9 cellular contexts compared by ENCODE assay signal in genomic region chr10:3807928-3808496, GRCh38. TPM values are rescaled to one million over a fixed set of nuclear protein-coding genes. Genes with fewer than 3 reads are reported as not detected.
A peak's percentile ranks its signal among the peaks of the same experiment; 100 is the strongest.
DNase-seq lines count a peak whose midpoint lies in the region; ATAC-seq and TF ChIP-seq lines count a peak whose summit lies in the region.
"Had no signal": no experiment of that assay in that cellular context is flagged by ENCODE, and none has a peak within 500 bp of the region (broad histone marks: within the 10 kb centered on the region; RNA-seq: fewer than 3 reads in every experiment).

No MANE protein-coding gene starts in this region.

- peak in 1 of 2 donors; percentile 27 for TF ChIP-seq EP300 in tibial nerve (IDR thresholded peaks at IDR 0.05)

- TF ChIP-seq RAD21 in liver (IDR thresholded peaks at IDR 0.05): peak; percentile 61 to 70

- peak overlapping the region; percentile 22 to 96 for H3K9ac ChIP-seq in liver (ENCODE audit: low read depth in 1 of 2, low read length in 2 of 2)

- peak overlapping the region; percentile 23 for H3K4me3 ChIP-seq in astrocyte of the cerebellum (ENCODE audit: low read depth, low read length)
- H3K4me3 ChIP-seq in liver (ENCODE audit: low read depth in 1 of 3, low read length in 3 of 3): no peak overlapping the region
- no peak overlapping the region for H3K4me3 ChIP-seq in tibial nerve

- H3K4me3 Mint-ChIP-seq in activated T-cell treated with anti-CD3 and anti-CD28 coated beads, Interleukin-2, amount 50 U/mL, for 4 hours: peak overlapping the region; percentile 74

- H3K36me3 Mint-ChIP-seq in activated T-cell treated with anti-CD3 and anti-CD28 coated beads, Interleukin-2, amount 50 U/mL, for 4 hours (ENCODE audit: insufficient read depth): no peaks in the 10 kb centered on the region

- no peak for TF ChIP-seq CTCF in astrocyte of the cerebellum (IDR thresholded peaks at IDR 0.05; ENCODE audit: low read depth, low read length, missing control alignments)
- TF ChIP-seq CTCF in liver (IDR thresholded peaks at IDR 0.05; ENCODE audit: low read depth, low read length, missing input control): no peak
- no peak for TF ChIP-seq CTCF in tibial nerve (IDR thresholded peaks at IDR 0.05)

- H3K27ac ChIP-seq in liver (ENCODE audit: low read depth in 1 of 2, low read length in 2 of 2) (peak overlapping the region; percentile 97 to 99), tibial nerve (peak overlapping the region; percentile 5 to 92 (median 84))

- no peaks in the 10 kb centered on the region for H3K27me3 Mint-ChIP-seq in activated T-cell treated with anti-CD3 and anti-CD28 coated beads, Interleukin-2, amount 50 U/mL, for 4 hours (ENCODE audit: low read depth)

- 34% methylated on average over 12 of the region's 12 CpGs for WGBS in liver
- 54 to 70% methylated on average over 12 of the region's 12 CpGs for WGBS in tibial nerve, 2 donors

- DNase-seq in activated T-cell treated with anti-CD3 and anti-CD28 coated beads, Interleukin-2, amount 50 U/mL, for 4 hours: no peak
- DNase-seq in activated T-cell treated with anti-CD3 and anti-CD28 coated beads for 4 hours (no peak), astrocyte of the cerebellum (ENCODE audit: low read depth) (no peak), tibial nerve (ENCODE audit: low spot score in 2 of 2) (no peak), NCI-H2227 (lab: John Stamatoyannopoulos, UW; ENCODE audit: unreplicated experiment) (no peak), DMS153 (lab: John Stamatoyannopoulos, UW) (no peak), dedifferentiated amniotic fluid mesenchymal stem cell (ENCODE audit: extremely low spot score) (no peak)
- DNase-seq: BE2C had no signal

- H3K9me3 Mint-ChIP-seq in activated T-cell treated with anti-CD3 and anti-CD28 coated beads, Interleukin-2, amount 50 U/mL, for 4 hours: no peaks in the 10 kb centered on the region

- H3K4me1 ChIP-seq in liver (ENCODE audit: control insufficient read depth in 4 of 4, insufficient read depth in 4 of 4, low read length in 3 of 4): peaks cover 8 to 42% (median 17%) of the 10 kb centered on the region in 4 donors
- H3K4me1 ChIP-seq in tibial nerve: peaks cover 0 to 79% (median 57%) of the 10 kb centered on the region in 4 donors

- TF ChIP-seq POLR2A in tibial nerve (IDR thresholded peaks at IDR 0.05): no peak

- in situ Hi-C loops in astrocyte of the cerebellum (cut with HindIII; ENCODE audit: low sequenced_read_pairs): loop anchor here (25.0 kb wide), 1 partner anchor 429 kb away; no protein-coding TSS in a partner anchor

- no peaks in the 10 kb centered on the region for H3K36me3 ChIP-seq in liver (ENCODE audit: control insufficient read depth in 4 of 4, insufficient read depth in 3 of 4, low read depth in 1 of 4, low read length in 3 of 4)
- no peaks in the 10 kb centered on the region for H3K36me3 ChIP-seq in tibial nerve
- H3K36me3 ChIP-seq: BE2C had no signal

- H3K9me3 ChIP-seq in liver (ENCODE audit: control insufficient read depth in 4 of 4, low read length in 3 of 4): no peaks in the 10 kb centered on the region
- H3K9me3 ChIP-seq in tibial nerve: no peaks in the 10 kb centered on the region
- H3K9me3 ChIP-seq: BE2C had no signal

- H3K27me3 ChIP-seq in liver (ENCODE audit: control insufficient read depth in 4 of 4, insufficient read depth in 4 of 4, low read length in 3 of 4) (no peaks in the 10 kb centered on the region), tibial nerve (no peaks in the 10 kb centered on the region)
- H3K27me3 ChIP-seq: BE2C had no signal

- ATAC-seq in activated T-cell treated with anti-CD3 and anti-CD28 coated beads, Interleukin-2, amount 50 U/mL, for 4 hours: no peak

- H3K4me1 Mint-ChIP-seq in activated T-cell treated with anti-CD3 and anti-CD28 coated beads, Interleukin-2, amount 50 U/mL, for 4 hours (ENCODE audit: low read depth): peaks cover 75% of the 10 kb centered on the region

TF ChIP-seq in liver, 16 proteins besides CTCF, POLR2A, EP300 and RAD21:
- peak; percentile 54 for TF ChIP-seq ATF3 (IDR thresholded peaks at IDR 0.05)
- TF ChIP-seq HNF4A (conservative IDR thresholded peaks at IDR 0.05): peak; percentile 67 to 77
- TF ChIP-seq TAF1 (conservative IDR thresholded peaks at IDR 0.05): peak; percentile 92
- peak in 1 of 2 donors; percentile 75 for TF ChIP-seq JUND (IDR thresholded peaks at IDR 0.05)
- TF ChIP-seq EGR1 (IDR thresholded peaks at IDR 0.05; ENCODE audit: low read depth in 2 of 2): no peak
- peak; percentile 83 for TF ChIP-seq SP1 (IDR thresholded peaks at IDR 0.05)
- peak; percentile 47 for TF ChIP-seq NR2F2 (IDR thresholded peaks at IDR 0.05)
- TF ChIP-seq GABPA (IDR thresholded peaks at IDR 0.05 in 1 of 2, conservative IDR thresholded peaks at IDR 0.05 in 1 of 2): no peak
- TF ChIP-seq MAX (IDR thresholded peaks at IDR 0.05): peak; percentile 36
- TF ChIP-seq YY1 (IDR thresholded peaks at IDR 0.05): peak; percentile 96
- TF ChIP-seq REST (IDR thresholded peaks at IDR 0.05): peak; percentile 60
- TF ChIP-seq RXRA (IDR thresholded peaks at IDR 0.05): peak; percentile 73 to 80
- no peak for TF ChIP-seq FOXA2 (IDR thresholded peaks at IDR 0.05)
- no peak for TF ChIP-seq ZBTB33 (IDR thresholded peaks at IDR 0.05)

RNA-seq across cellular contexts. Expression of gene KLF6, which starts 23.0 kb away (rescaled TPM):
- 100 to 1,000 TPM; 188 to 247 (median 209) TPM for total RNA-seq in activated T-cell treated with anti-CD3 and anti-CD28 coated beads, Interleukin-2, amount 50 U/mL, for 4 hours
- 10 to 100 TPM; 17.7 to 26.6 TPM for total RNA-seq in liver
- 100 to 1,000 TPM in 1 of 2 donors, 10 to 100 TPM in 1; 11.0 to 124 TPM for polyA plus RNA-seq in liver
- total RNA-seq in tibial nerve: 100 to 1,000 TPM; 156 to 226 (median 189) TPM

Comparison
In these comparisons a context has a peak if more than half of its experiments do, and no peak if none do; other contexts are left out.
1. RNA of gene KLF6, which starts 23.0 kb away (total RNA-seq): 188 to 247 TPM in activated T-cell treated with anti-CD3 and anti-CD28 coated beads, Interleukin-2, amount 50 U/mL, for 4 hours and 156 to 226 TPM in tibial nerve; 17.7 to 26.6 TPM in liver; every median in the first group is over 4 times any median in the second.